ENCODE assay signal across 9 cellular contexts in genomic region chr2:177393824-177394614, GRCh38. TPM values are rescaled to one million over a fixed set of nuclear protein-coding genes. Genes with fewer than 3 reads are reported as not detected.
DNase-seq lines count a peak whose midpoint lies in the region; ATAC-seq and TF ChIP-seq lines count a peak whose summit lies in the region.
"Had no signal": no experiment of that assay in that cellular context is flagged by ENCODE, and none has a peak within 500 bp of the region (broad histone marks: within the 10 kb centered on the region; RNA-seq: fewer than 3 reads in every experiment).

No MANE protein-coding gene starts in this region.

- H3K9me3 Mint-ChIP-seq in brain (peaks cover 0 to 2% (median 0%) of the 10 kb centered on the region in 5 experiments), mesothelial cell of epicardium (no peaks in the 10 kb centered on the region)

- no peak for TF ChIP-seq CTCF in A673 (conservative IDR thresholded peaks at IDR 0.05; ENCODE audit: low read depth, low read length)
- no peak for TF ChIP-seq CTCF in brain (conservative IDR thresholded peaks at IDR 0.05)
- TF ChIP-seq CTCF in mesothelial cell of epicardium (IDR thresholded peaks at IDR 0.05; ENCODE audit: unreplicated experiment), result no peak

- H3K9me3 ChIP-seq in A673 (ENCODE audit: low read depth, low read length, poor library complexity, severe bottlenecking) (no peaks in the 10 kb centered on the region), HAP-1 (no peaks in the 10 kb centered on the region)

- H3K36me3 Mint-ChIP-seq in brain, result peaks cover 9% of the 10 kb centered on the region
- peaks cover 2% of the 10 kb centered on the region for H3K36me3 Mint-ChIP-seq in mesothelial cell of epicardium

- H3K27me3 Mint-ChIP-seq in brain (peaks cover 3% of the 10 kb centered on the region), mesothelial cell of epicardium (ENCODE audit: low read depth) (no peaks in the 10 kb centered on the region)

- H3K4me1 ChIP-seq in A673 (ENCODE audit: insufficient read depth, low read length, poor library complexity, severe bottlenecking), result peaks cover 37% of the 10 kb centered on the region
- peaks cover 42% of the 10 kb centered on the region for H3K4me1 ChIP-seq in HAP-1

- no peak for ATAC-seq in HG03139 (IDR thresholded peaks at IDR 0.05; ENCODE audit: unreplicated experiment)
- no peak for ATAC-seq in HG02870 (IDR thresholded peaks at IDR 0.05; ENCODE audit: unreplicated experiment)

- in situ Hi-C loops in HAP-1 (cut with MboI; ENCODE audit: low sequenced_read_pairs), result no loop called here

- POLR2A ChIA-PET in A673 (lab: Charles Lee; ENCODE audit: low non-redundant PET), result no interaction called here

- CTCF ChIA-PET in A673 (lab: Charles Lee), result no interaction called here

- DNase-seq in A673 (ENCODE audit: low spot score), result no peak
- DNase-seq in HAP-1 (ENCODE audit: low spot score in 2 of 2), result no peak
- no peak for DNase-seq in mesothelial cell of epicardium (ENCODE audit: low spot score in 2 of 2, unreplicated experiment in 2 of 2)
- DNase-seq in DMS53 (lab: John Stamatoyannopoulos, UW), result no peak
- DNase-seq in NCI-H510A (lab: John Stamatoyannopoulos, UW), result no peak
- DNase-seq: GF-D8 had no signal

- intact Hi-C loops in A673 (cut with micrococcal nuclease; ENCODE audit: unreplicated experiment), result no loop called here

- H3K36me3 ChIP-seq in A673 (ENCODE audit: insufficient read depth, low read length, poor library complexity, severe bottlenecking) (no peaks in the 10 kb centered on the region), HAP-1 (replicated peaks) (no peaks in the 10 kb centered on the region; the same call in 1 of the 2 replicates)

- H3K27ac Mint-ChIP-seq in brain (peak overlapping the region in 1 of 5 experiments; percentile 86), mesothelial cell of epicardium (peak overlapping the region; percentile 91)

- no peaks in the 10 kb centered on the region for H3K27me3 ChIP-seq in A673 (replicated peaks; ENCODE audit: insufficient read depth, low read depth, low read length, poor library complexity)
- H3K27me3 ChIP-seq in HAP-1 (ENCODE audit: low read depth), result no peaks in the 10 kb centered on the region

- peak overlapping the region; percentile 73 for H3K4me3 ChIP-seq in A673 (ENCODE audit: low read depth, low read length, poor library complexity, severe bottlenecking)
- H3K4me3 ChIP-seq in HAP-1, result peak overlapping the region; percentile 57

- peaks cover 54% of the 10 kb centered on the region for H3K4me1 Mint-ChIP-seq in brain
- peaks cover 55% of the 10 kb centered on the region for H3K4me1 Mint-ChIP-seq in mesothelial cell of epicardium

- no TSS peak for BruUV-seq in A673 (replicated peaks; lab: Mats Ljungman, UMichigan)

- peak overlapping the region; percentile 89 to 95 (median 92) for H3K4me3 Mint-ChIP-seq in brain
- peak overlapping the region; percentile 86 for H3K4me3 Mint-ChIP-seq in mesothelial cell of epicardium

- H3K27ac ChIP-seq in A673 (ENCODE audit: low read depth, low read length, poor library complexity, severe bottlenecking), result no peak overlapping the region

RNA-seq across cellular contexts. Expression of gene AGPS, which starts 1.4 kb away (rescaled TPM):
- total RNA-seq in A673 (2021), result 46.7 and 51.1 TPM in 2 replicates
- 8.4 TPM for polyA plus RNA-seq in brain (ENCODE audit: insufficient read depth, low read depth, low replicate concordance)
- 43.9 to 47.9 TPM (median 47.3 TPM) in 3 replicates for total RNA-seq in mesothelial cell of epicardium
